In genomic region chr7:149473251-149473650, GRCh38 we compare ENCODE assay signal across 21 cellular contexts. TPM values are rescaled to one million over a fixed set of nuclear protein-coding genes. Genes with fewer than 3 reads are reported as not detected.
DNase-seq lines count a peak whose midpoint lies in the region; ATAC-seq and TF ChIP-seq lines count a peak whose summit lies in the region.
"Had no signal": no experiment of that assay in that cellular context is flagged by ENCODE, and none has a peak within 500 bp of the region (broad histone marks: within the 10 kb centered on the region; RNA-seq: fewer than 3 reads in every experiment).

No MANE protein-coding gene starts in this region.

- CTCF ChIA-PET in activated CD4-positive, alpha-beta T cell treated with anti-CD3 and anti-CD28 coated beads, Interleukin-2, amount 10 ng/mL, durations not matched to agents 7 days and 5 days (lab: Charles Lee), result no interaction called here

- no peak overlapping the region for H3K4me3 Mint-ChIP-seq in activated CD4-positive, alpha-beta T cell treated with anti-CD3 and anti-CD28 coated beads, Interleukin-2, amount 10 ng/mL, durations not matched to agents 7 days and 5 days
- H3K4me3 Mint-ChIP-seq in endothelial cell (ENCODE audit: unreplicated experiment), result peak overlapping the region; percentile 37
- H3K4me3 Mint-ChIP-seq: CD14-positive monocyte; CD4-positive, alpha-beta T cell; HFFc6 had no signal

- H3K9me3 Mint-ChIP-seq in activated CD4-positive, alpha-beta T cell treated with anti-CD3 and anti-CD28 coated beads, Interleukin-2, amount 10 ng/mL, durations not matched to agents 7 days and 5 days, result no peaks in the 10 kb centered on the region
- no peaks in the 10 kb centered on the region for H3K9me3 Mint-ChIP-seq in endothelial cell (ENCODE audit: unreplicated experiment)

- POLR2A ChIA-PET in activated CD4-positive, alpha-beta T cell treated with anti-CD3 and anti-CD28 coated beads, Interleukin-2, amount 10 ng/mL, durations not matched to agents 7 days and 5 days (lab: Charles Lee), result no interaction called here

- ATAC-seq in GM19023 (IDR thresholded peaks at IDR 0.05; ENCODE audit: unreplicated experiment), result no peak
- ATAC-seq: A549 had no signal

- H3K27me3 Mint-ChIP-seq in activated CD4-positive, alpha-beta T cell treated with anti-CD3 and anti-CD28 coated beads, Interleukin-2, amount 10 ng/mL, durations not matched to agents 7 days and 5 days, result no peaks in the 10 kb centered on the region
- H3K27me3 Mint-ChIP-seq in endothelial cell (ENCODE audit: unreplicated experiment), result peaks cover 12% of the 10 kb centered on the region
- H3K27me3 Mint-ChIP-seq: CD4-positive, alpha-beta T cell had no signal

- peaks cover 61% of the 10 kb centered on the region for H3K36me3 Mint-ChIP-seq in activated CD4-positive, alpha-beta T cell treated with anti-CD3 and anti-CD28 coated beads, Interleukin-2, amount 10 ng/mL, durations not matched to agents 7 days and 5 days (ENCODE audit: low read depth)
- H3K36me3 Mint-ChIP-seq in endothelial cell (ENCODE audit: low read depth, unreplicated experiment), result peaks cover 64% of the 10 kb centered on the region

- no peaks in the 10 kb centered on the region for H3K4me1 Mint-ChIP-seq in activated CD4-positive, alpha-beta T cell treated with anti-CD3 and anti-CD28 coated beads, Interleukin-2, amount 10 ng/mL, durations not matched to agents 7 days and 5 days
- H3K4me1 Mint-ChIP-seq in endothelial cell (ENCODE audit: unreplicated experiment), result peaks cover 6% of the 10 kb centered on the region
- H3K4me1 Mint-ChIP-seq: CD14-positive monocyte had no signal

- no peak overlapping the region for H3K27ac Mint-ChIP-seq in activated CD4-positive, alpha-beta T cell treated with anti-CD3 and anti-CD28 coated beads, Interleukin-2, amount 10 ng/mL, durations not matched to agents 7 days and 5 days
- no peak overlapping the region for H3K27ac Mint-ChIP-seq in endothelial cell (ENCODE audit: unreplicated experiment)
- H3K27ac Mint-ChIP-seq: CD4-positive, alpha-beta T cell; HFFc6 had no signal

- peak; percentile 2 for DNase-seq in activated CD4-positive, alpha-beta T cell treated with anti-CD3 and anti-CD28 coated beads, Interleukin-2, amount 10 ng/mL, durations not matched to agents 7 days and 5 days
- no peak for DNase-seq in activated CD4-positive, alpha-beta T cell treated with anti-CD3 and anti-CD28 coated beads for 48 hours
- DNase-seq in endothelial cell (ENCODE audit: low spot score) (no peak), mucosa of gallbladder (ENCODE audit: low spot score) (peak; percentile 6), HT-29 (ENCODE audit: low spot score) (no peak)
- no peak for DNase-seq in stimulated activated CD4-positive, alpha-beta T cell treated with anti-CD3 and anti-CD28 coated beads, Interleukin-1b, Interleukin-23, amount 100 ng/mL, for 48 hours
- DNase-seq: 8988T; ACHN; AML-193; BE2C; Calu3; CD4-positive, alpha-beta T cell; COR-L47; DMS53; DMS79 treated with DMSO at 0.1 percent for 48 hours; GF-D8; GOT3; HFFc6 had no signal

- no peak for TF ChIP-seq CTCF in endothelial cell (IDR thresholded peaks at IDR 0.05; ENCODE audit: unreplicated experiment)

RNA-seq across cellular contexts. Expression of gene ZNF777, which starts 12.4 kb away (rescaled TPM):
- 10 to 100 TPM; 14.9 to 15.1 TPM for total RNA-seq in activated CD4-positive, alpha-beta T cell treated with anti-CD3 and anti-CD28 coated beads, Interleukin-2, amount 10 ng/mL, durations not matched to agents 7 days and 5 days
- total RNA-seq in endothelial cell (ENCODE audit: unreplicated experiment), result 13.9 TPM
- 13.7 TPM for total RNA-seq in mucosa of gallbladder
- total RNA-seq in HT-29 (2014; rRNA removed; shearing (Covaris generic)), result 9.9 and 12.2 TPM in 2 replicates

RNA-seq across cellular contexts. Expression of gene ZNF746, which starts 24.4 kb away (rescaled TPM):
- 10 to 100 TPM; 21.0 to 21.9 TPM for total RNA-seq in activated CD4-positive, alpha-beta T cell treated with anti-CD3 and anti-CD28 coated beads, Interleukin-2, amount 10 ng/mL, durations not matched to agents 7 days and 5 days
- total RNA-seq in endothelial cell (ENCODE audit: unreplicated experiment), result 23.8 TPM
- total RNA-seq in mucosa of gallbladder, result 20.0 TPM
- 25.2 and 26.8 TPM in 2 replicates for total RNA-seq in HT-29 (2014; rRNA removed; shearing (Covaris generic))

Comparison
In these comparisons a context has a peak if more than half of its experiments do, and no peak if none do; other contexts are left out.
1. DNase-seq: peak in activated CD4-positive, alpha-beta T cell treated with anti-CD3 and anti-CD28 coated beads, Interleukin-2, amount 10 ng/mL, durations not matched to agents 7 days and 5 days (single experiment) and mucosa of gallbladder (single experiment); none in activated CD4-positive, alpha-beta T cell treated with anti-CD3 and anti-CD28 coated beads for 48 hours (single experiment), endothelial cell (single experiment), stimulated activated CD4-positive, alpha-beta T cell treated with anti-CD3 and anti-CD28 coated beads, Interleukin-1b, Interleukin-23, amount 100 ng/mL, for 48 hours (single experiment) and HT-29 (single experiment).